Comparison of ENCODE assay signal across 8 cellular contexts in genomic region chr7:112940314-112940732, GRCh38.
DNase-seq lines count a peak whose midpoint lies in the region; ATAC-seq and TF ChIP-seq lines count a peak whose summit lies in the region.

No MANE protein-coding gene starts in this region.

- H3K27ac Mint-ChIP-seq in T-cell = peak overlapping the region; percentile 96

- no peak for TF ChIP-seq POLR2A in gastrocnemius medialis (IDR thresholded peaks at IDR 0.05)

- H3K4me1 ChIP-seq in gastrocnemius medialis = peaks cover 15 to 21% of the 10 kb centered on the region in 2 donors

- POLR2A ChIA-PET in T-cell (lab: Charles Lee) = interaction anchor here (0.5 to 1.5 kb wide), 4 partner anchors 177 to 491 kb away, joined by 3 to 10 read pairs (median 4); partner anchors contain the start of gene IFRD1 (in 1 of the 2)

- H3K27ac ChIP-seq in gastrocnemius medialis = peak overlapping the region; percentile 81 to 88 (median 85)

- peaks cover 3 to 4% of the 10 kb centered on the region in 2 donors for H3K27me3 Mint-ChIP-seq in T-cell

- no peaks in the 10 kb centered on the region for H3K9me3 Mint-ChIP-seq in T-cell

- peaks cover 42 to 46% (median 44%) of the 10 kb centered on the region in 3 donors for H3K4me1 Mint-ChIP-seq in T-cell

- H3K4me3 Mint-ChIP-seq in T-cell = peak overlapping the region; percentile 86 to 95 (median 87)

- intact Hi-C loops in Right ventricle myocardium superior (cut with DNase I) = no loop called here
- intact Hi-C loops in gastrocnemius medialis (cut with DNase I; ENCODE audit: low total_unique reads) = loop anchor here (1.0 to 5.0 kb wide), 2 partner anchors 148 to 734 kb away; partner anchors contain the start of genes DOCK4, TMEM168 and ZNF277

- peak overlapping the region; percentile 68 to 90 (median 86) for H3K4me3 ChIP-seq in gastrocnemius medialis

- CTCF ChIA-PET in T-cell (lab: Charles Lee) = interaction anchor here in 1 of 2 donors (0.9 to 1.4 kb wide), 4 partner anchors 10 to 490 kb away, joined by 3 to 10 read pairs (median 4); partner anchors contain the start of genes GPR85 and IFRD1

- H3K36me3 Mint-ChIP-seq in T-cell = peaks cover 2% of the 10 kb centered on the region

- TF ChIP-seq CTCF in gastrocnemius medialis (IDR thresholded peaks at IDR 0.05 in 4 of 5, conservative IDR thresholded peaks at IDR 0.05 in 1 of 5) = no peak

- DNase-seq in DMS79 treated with DMSO at 0.1 percent for 48 hours (lab: John Stamatoyannopoulos, UW) (peak; percentile 57), DMS79 (lab: John Stamatoyannopoulos, UW) (no peak), T-cell (no peak), Right ventricle myocardium superior (no peak), gastrocnemius medialis (no peak), NCI-H2196 (lab: John Stamatoyannopoulos, UW; ENCODE audit: unreplicated experiment) (no peak), AG20443 (ENCODE audit: low spot score) (no peak)

- no peaks in the 10 kb centered on the region for H3K36me3 ChIP-seq in gastrocnemius medialis

- no peaks in the 10 kb centered on the region for H3K9me3 ChIP-seq in gastrocnemius medialis

- H3K27me3 ChIP-seq in gastrocnemius medialis = no peaks in the 10 kb centered on the region

- in situ Hi-C loops in gastrocnemius medialis (cut with MboI; ENCODE audit: low sequenced_read_pairs in 4 of 4) = loop anchor here in 2 of 4 donors (10.0 to 25.0 kb wide), 2 partner anchors 172 to 184 kb away; partner anchors contain the start of gene SMIM30 (in 1 of the 2)

- ATAC-seq in HG02885 (IDR thresholded peaks at IDR 0.05; ENCODE audit: poor library complexity, unreplicated experiment) = peak; percentile 40
- ATAC-seq in T-cell (replicated peaks in 1 of 4) = no peak
- ATAC-seq in Right ventricle myocardium superior (ENCODE audit: poor library complexity) = peak; percentile 58
- ATAC-seq in gastrocnemius medialis = peak; percentile 72 to 74

Comparison
In these comparisons a context has a peak if more than half of its experiments do, and no peak if none do; other contexts are left out.
1. ATAC-seq: peak in HG02885 (single experiment), Right ventricle myocardium superior (single experiment) and gastrocnemius medialis (2 of 2); none in T-cell (0 of 4).